In the genomic region with DNA sequence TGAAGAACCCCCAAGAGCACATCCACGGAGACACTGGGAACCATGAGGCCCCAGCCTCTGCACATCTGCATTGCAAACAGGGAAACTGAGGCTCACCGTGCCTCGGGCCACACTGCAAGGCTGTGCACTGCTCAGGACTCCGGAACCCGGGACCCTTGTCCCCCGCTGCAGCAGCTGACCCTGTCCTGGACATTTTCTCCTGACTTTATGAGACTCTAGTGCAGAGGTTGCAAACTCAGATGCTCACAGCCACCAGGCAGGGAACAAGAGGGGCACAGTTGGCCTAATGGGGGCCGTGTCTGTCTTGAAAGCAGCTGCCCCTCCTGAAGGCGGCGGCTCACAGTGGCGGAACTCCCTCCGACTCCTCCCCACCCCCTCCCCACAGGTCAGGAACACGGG, we compare ENCODE assay signal across 1 cellular context.
TF ChIP-seq lines count a peak whose summit lies in the region.

No MANE protein-coding gene starts in this region.

TF ChIP-seq in GM23338, 12 proteins besides CTCF, POLR2A, EP300 and RAD21 (continued from another document):
- TF ChIP-seq REST (IDR thresholded peaks at IDR 0.05; ENCODE audit: unreplicated experiment) (no peak), ZNF331 (CRISPR knock-in tag; IDR thresholded peaks at IDR 0.05; ENCODE audit: low read depth) (no peak), ZNF114 (CRISPR knock-in tag; IDR thresholded peaks at IDR 0.05) (no peak)
